1 cellular context compared by ENCODE assay signal in the genomic region with DNA sequence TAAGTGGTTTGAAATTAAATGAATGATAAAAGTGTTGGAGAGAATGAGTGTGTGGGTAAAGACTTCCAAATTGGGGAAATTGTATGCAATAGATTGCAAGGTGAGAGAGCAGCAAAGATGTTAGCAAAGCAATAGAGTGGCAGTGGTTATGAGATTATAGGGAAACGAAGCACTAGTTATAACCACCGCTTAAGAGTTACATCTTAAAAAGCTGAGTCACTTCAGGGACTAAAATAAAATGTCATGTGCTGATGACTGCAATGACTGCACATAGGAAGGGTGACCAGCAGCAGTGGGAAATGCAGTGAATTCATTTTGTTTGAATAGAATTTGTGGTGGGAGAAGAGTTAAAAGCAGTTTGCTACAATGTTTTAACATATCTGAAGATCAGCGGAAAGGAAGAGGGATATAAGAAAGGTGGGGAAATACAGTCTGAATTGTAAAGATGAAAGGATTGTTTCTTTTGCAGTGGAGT.
TF ChIP-seq lines count a peak whose summit lies in the region.

No MANE protein-coding gene starts in this region.

TF ChIP-seq in IMR-90, 13 proteins besides CTCF, POLR2A, EP300 and RAD21:
- TF ChIP-seq NFE2L2 (IDR thresholded peaks at IDR 0.05; ENCODE audit: low read depth, low read length) (peak; percentile 80), BHLHE40 (IDR thresholded peaks at IDR 0.05; ENCODE audit: low read depth, low read length) (no peak), SMC3 (IDR thresholded peaks at IDR 0.05; ENCODE audit: low read depth, low read length) (no peak), FOS (IDR thresholded peaks at IDR 0.05; ENCODE audit: low read depth, low read length) (no peak), CHD1 (IDR thresholded peaks at IDR 0.05; ENCODE audit: low read depth, low read length) (no peak), MXI1 (IDR thresholded peaks at IDR 0.05; ENCODE audit: borderline replicate concordance, low read depth, low read length) (no peak), CEBPB (IDR thresholded peaks at IDR 0.05; ENCODE audit: low read depth, low read length) (no peak), MAFK (IDR thresholded peaks at IDR 0.05; ENCODE audit: low read depth, low read length) (0 out of 2 replicates have a peak, but pooled peaks have one; percentile 18), RFX5 (IDR thresholded peaks at IDR 0.05; ENCODE audit: low read depth, low read length) (no peak), RCOR1 (IDR thresholded peaks at IDR 0.05; ENCODE audit: insufficient replicate concordance, low read length) (no peak), MAZ (IDR thresholded peaks at IDR 0.05; ENCODE audit: borderline replicate concordance, low read depth, low read length) (no peak)
- TF ChIP-seq, protein P1, sequence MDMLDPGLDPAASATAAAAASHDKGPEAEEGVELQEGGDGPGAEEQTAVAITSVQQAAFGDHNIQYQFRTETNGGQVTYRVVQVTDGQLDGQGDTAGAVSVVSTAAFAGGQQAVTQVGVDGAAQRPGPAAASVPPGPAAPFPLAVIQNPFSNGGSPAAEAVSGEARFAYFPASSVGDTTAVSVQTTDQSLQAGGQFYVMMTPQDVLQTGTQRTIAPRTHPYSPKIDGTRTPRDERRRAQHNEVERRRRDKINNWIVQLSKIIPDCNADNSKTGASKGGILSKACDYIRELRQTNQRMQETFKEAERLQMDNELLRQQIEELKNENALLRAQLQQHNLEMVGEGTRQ (IDR thresholded peaks at IDR 0.05; ENCODE audit: low read depth, low read length) = peak; percentile 17; the same call in 1 of the 2 replicates
- TF ChIP-seq, protein P2, sequence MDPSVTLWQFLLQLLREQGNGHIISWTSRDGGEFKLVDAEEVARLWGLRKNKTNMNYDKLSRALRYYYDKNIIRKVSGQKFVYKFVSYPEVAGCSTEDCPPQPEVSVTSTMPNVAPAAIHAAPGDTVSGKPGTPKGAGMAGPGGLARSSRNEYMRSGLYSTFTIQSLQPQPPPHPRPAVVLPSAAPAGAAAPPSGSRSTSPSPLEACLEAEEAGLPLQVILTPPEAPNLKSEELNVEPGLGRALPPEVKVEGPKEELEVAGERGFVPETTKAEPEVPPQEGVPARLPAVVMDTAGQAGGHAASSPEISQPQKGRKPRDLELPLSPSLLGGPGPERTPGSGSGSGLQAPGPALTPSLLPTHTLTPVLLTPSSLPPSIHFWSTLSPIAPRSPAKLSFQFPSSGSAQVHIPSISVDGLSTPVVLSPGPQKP (IDR thresholded peaks at IDR 0.05; ENCODE audit: borderline replicate concordance, low read depth, low read length) = no peak
